1 cellular context compared by ENCODE assay signal in genomic region chr17:4951486-4951885, GRCh38.
TF ChIP-seq lines count a peak whose summit lies in the region.

No MANE protein-coding gene starts in this region.

TF ChIP-seq in A549, 52 proteins besides CTCF, POLR2A, EP300 and RAD21:
- TF ChIP-seq NFE2L2 (conservative IDR thresholded peaks at IDR 0.05; ENCODE audit: low read length) (no peak), ZC3H11A (IDR thresholded peaks at IDR 0.05) (no peak), RARB (CRISPR knock-in tag; IDR thresholded peaks at IDR 0.05) (no peak), FOSB (CRISPR knock-in tag; IDR thresholded peaks at IDR 0.05) (no peak), PHF8 (IDR thresholded peaks at IDR 0.05; ENCODE audit: borderline replicate concordance, low read depth) (no peak), CBX2 (IDR thresholded peaks at IDR 0.05; ENCODE audit: borderline replicate concordance, low read depth) (no peak), FOSL2 (IDR thresholded peaks at IDR 0.05) (no peak), FOSL2 (CRISPR knock-in tag; IDR thresholded peaks at IDR 0.05) (no peak)
